Comparison of ENCODE assay signal across 19 cellular contexts in the genomic region with DNA sequence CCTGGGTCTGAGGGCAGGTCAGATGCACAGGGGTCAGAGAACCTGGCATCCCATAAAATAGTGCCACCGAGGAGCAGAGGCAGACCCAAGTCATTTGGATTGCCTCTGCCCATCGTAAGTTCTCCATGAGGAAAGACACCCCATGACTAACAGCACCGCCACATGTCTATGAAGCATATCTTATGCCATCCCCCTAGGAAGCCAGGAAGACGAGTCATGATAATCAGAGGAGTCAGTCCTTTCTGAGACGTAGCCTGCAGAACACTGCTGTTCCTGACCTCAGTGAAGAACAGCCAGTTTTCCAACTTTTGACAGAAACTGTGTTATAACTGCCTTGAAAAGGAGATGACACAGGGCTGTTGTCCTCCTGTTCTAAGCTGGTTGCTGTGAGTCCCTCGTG. TPM values are rescaled to one million over a fixed set of nuclear protein-coding genes. Genes with fewer than 3 reads are reported as not detected.
A peak's percentile ranks its signal among the peaks of the same experiment; 100 is the strongest.
DNase-seq lines count a peak whose midpoint lies in the region; ATAC-seq, FAIRE-seq and TF ChIP-seq lines count a peak whose summit lies in the region.
"Had no signal": no experiment of that assay in that cellular context is flagged by ENCODE, and none has a peak within 500 bp of the region (broad histone marks: within the 10 kb centered on the region; RNA-seq: fewer than 3 reads in every experiment).

No MANE protein-coding gene starts in this region.

- no peak for TF ChIP-seq CTCF in left ventricle myocardium inferior (IDR thresholded peaks at IDR 0.05; ENCODE audit: borderline replicate concordance)
- no peak for TF ChIP-seq CTCF in fibroblast of the aortic adventitia (IDR thresholded peaks at IDR 0.05; ENCODE audit: insufficient read depth, low read length)
- TF ChIP-seq CTCF in pancreas (IDR thresholded peaks at IDR 0.05), result no peak

- no peak for FAIRE-seq in pancreas (lab: Jason Lieb, UNC)
- FAIRE-seq: GM12878, small intestine had no signal

- no peaks in the 10 kb centered on the region for H3K27me3 ChIP-seq in left ventricle myocardium inferior (ENCODE audit: low read depth)
- H3K27me3 ChIP-seq in pancreas, result no peaks in the 10 kb centered on the region
- H3K27me3 ChIP-seq: dorsolateral prefrontal cortex, heart right ventricle had no signal

- intact Hi-C loops in cardiac septum (cut with DNase I) (no loop called here), left ventricle myocardium inferior (cut with micrococcal nuclease) (no loop called here), pancreas (cut with DNase I) (no loop called here)

- no peaks in the 10 kb centered on the region for H3K9me3 ChIP-seq in left ventricle myocardium inferior (replicated peaks)
- no peaks in the 10 kb centered on the region for H3K9me3 ChIP-seq in pancreas
- H3K9me3 ChIP-seq: heart right ventricle had no signal

- DNase-seq in cardiac septum (ENCODE audit: low spot score), result peak; percentile 22
- no peak for DNase-seq in left ventricle myocardium inferior
- DNase-seq in T1000 (lab: John Stamatoyannopoulos, UW), result peak; percentile 48
- DNase-seq in fibroblast of the aortic adventitia (ENCODE audit: low read depth), result peak; percentile 55
- DNase-seq in SK-N-DZ (ENCODE audit: low spot score), result no peak
- no peak for DNase-seq in pancreas
- DNase-seq in stimulated activated CD4-positive, alpha-beta T cell treated with anti-CD3 and anti-CD28 coated beads, Interleukin-4, amount 100 ng/mL, for 4 hours, result no peak
- DNase-seq: activated naive CD8-positive, alpha-beta T cell treated with anti-CD3 and anti-CD28 coated beads, Interleukin-2, amount 10 ng/mL, durations not matched to agents 7 days and 5 days; DMS 273 treated with DMSO at 0.1 percent for 48 hours; dorsolateral prefrontal cortex; heart right ventricle; Karpas-422; NCI-H2081 treated with DMSO at 0.1 percent for 48 hours; NK-92 treated with Interleukin-12 subunit alpha and Interleukin-12 subunit beta, amount 100 ng/mL, for 24 hours; small intestine had no signal

- H3K27ac ChIP-seq in left ventricle myocardium inferior (replicated peaks) (no peak overlapping the region), pancreas (no peak overlapping the region)
- H3K27ac ChIP-seq: dorsolateral prefrontal cortex, heart right ventricle had no signal

- H3K4me1 ChIP-seq in left ventricle myocardium inferior (no peaks in the 10 kb centered on the region), pancreas (no peaks in the 10 kb centered on the region)

- WGBS in pancreas, 2 donors, result 95% methylated on average over 6 of the region's 6 CpGs

- H3K4me3 ChIP-seq in left ventricle myocardium inferior (no peak overlapping the region), fibroblast of the aortic adventitia (ENCODE audit: low read depth, low read length) (no peak overlapping the region), pancreas (no peak overlapping the region)
- H3K4me3 ChIP-seq: dorsolateral prefrontal cortex, GM12878, heart right ventricle, lung had no signal

- ATAC-seq in HG02870 (IDR thresholded peaks at IDR 0.05; ENCODE audit: unreplicated experiment), result no peak
- no peak for ATAC-seq in pancreas
- ATAC-seq: activated CD4-positive, CD25-positive, alpha-beta regulatory T cell treated with anti-CD3 and anti-CD28 coated beads, Interleukin-2, amount 50 U/mL, for 24 hours; GM12878; heart right ventricle had no signal

- H3K36me3 ChIP-seq in left ventricle myocardium inferior (peaks cover 2% of the 10 kb centered on the region), pancreas (no peaks in the 10 kb centered on the region)

RNA-seq across cellular contexts. Expression of a gene that starts 51.2 kb away (rescaled TPM):
- total RNA-seq in cardiac septum (0.19 TPM), left ventricle myocardium inferior (not detected), fibroblast of the aortic adventitia (ENCODE audit: low replicate concordance) (0.27 TPM in 1 of 2 replicates, not detected in the other), pancreas (under 1 TPM in 2 of 6 donors, not detected in 4; 0.09 TPM)
- polyA plus RNA-seq in SK-N-DZ (2014; cell fraction: cytosol; rRNA removed), result not detected in 2 replicates
- polyA plus RNA-seq in SK-N-DZ (2014; cell fraction: nucleus; rRNA removed), result not detected in 2 replicates
- under 1 TPM; 0.02 to 0.08 TPM for polyA plus RNA-seq in pancreas
- total RNA-seq: activated naive CD8-positive, alpha-beta T cell treated with anti-CD3 and anti-CD28 coated beads, Interleukin-2, amount 10 ng/mL, durations not matched to agents 7 days and 5 days; GM12878 had no signal
- polyA plus RNA-seq: GM12878 had no signal

Comparison
In these comparisons a context has a peak if more than half of its experiments do, and no peak if none do; other contexts are left out.
1. DNase-seq: peak in cardiac septum (single experiment), T1000 (single experiment) and fibroblast of the aortic adventitia (single experiment); none in left ventricle myocardium inferior (single experiment), SK-N-DZ (single experiment), pancreas (0 of 6) and stimulated activated CD4-positive, alpha-beta T cell treated with anti-CD3 and anti-CD28 coated beads, Interleukin-4, amount 100 ng/mL, for 4 hours (0 of 2).